In the genomic region with DNA sequence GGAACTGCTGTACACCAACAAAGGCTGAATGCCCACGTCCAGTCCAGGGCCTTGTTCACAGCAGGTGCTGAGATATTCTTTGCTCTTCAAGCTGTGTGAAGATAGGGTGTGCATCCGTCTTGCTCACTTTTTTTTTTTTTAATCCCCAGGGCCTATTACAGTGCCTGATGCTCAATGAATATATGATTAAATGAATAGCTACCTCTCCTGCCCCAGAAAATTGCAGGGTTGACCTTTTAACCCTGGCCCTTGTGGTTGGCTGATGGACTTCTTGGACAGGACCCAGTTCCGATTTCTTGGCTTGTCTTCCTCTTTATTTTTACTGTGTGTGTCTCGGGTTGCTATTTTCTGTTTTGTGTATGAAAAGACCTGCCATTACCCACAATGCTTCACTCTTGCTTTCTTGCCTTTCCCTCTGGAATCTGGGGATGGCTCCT, we compare ENCODE assay signal across 16 cellular contexts. TPM values are rescaled to one million over a fixed set of nuclear protein-coding genes. Genes with fewer than 3 reads are reported as not detected.
A peak's percentile ranks its signal among the peaks of the same experiment; 100 is the strongest.
DNase-seq lines count a peak whose midpoint lies in the region; TF ChIP-seq lines count a peak whose summit lies in the region.
"Had no signal": no experiment of that assay in that cellular context is flagged by ENCODE, and none has a peak within 500 bp of the region (broad histone marks: within the 10 kb centered on the region; RNA-seq: fewer than 3 reads in every experiment).

No MANE protein-coding gene starts in this region.

- H3K36me3 ChIP-seq in OCI-LY3 (replicated peaks; ENCODE audit: low read depth, low read length) (no peaks in the 10 kb centered on the region), skeletal muscle tissue (ENCODE audit: control insufficient read depth in 3 of 3, insufficient read depth in 3 of 3, low read length in 3 of 3) (peaks cover 0 to 5% (median 0%) of the 10 kb centered on the region in 3 donors), ovary (no peaks in the 10 kb centered on the region)
- H3K36me3 ChIP-seq: gastroesophageal sphincter, MG63, thyroid gland had no signal

- DNase-seq in NCI-H2107 treated with DMSO at 0.1 percent for 48 hours (lab: John Stamatoyannopoulos, UW; ENCODE audit: unreplicated experiment) (peak; percentile 28), NCI-H2107 (lab: John Stamatoyannopoulos, UW) (no peak), dorsolateral prefrontal cortex (no peak), ovary (no peak), dedifferentiated amniotic fluid mesenchymal stem cell (ENCODE audit: extremely low spot score) (no peak), NCI-H748 (lab: John Stamatoyannopoulos, UW; ENCODE audit: unreplicated experiment) (no peak)
- DNase-seq: activated CD4-positive, alpha-beta T cell treated with anti-CD3 and anti-CD28 coated beads, Interleukin-2, amount 10 ng/mL, durations not matched to agents 7 days and 5 days; COR-L47; effector memory CD8-positive, alpha-beta T cell; left colon; MG63; SW 1271; thyroid gland had no signal

- peak overlapping the region; percentile 18; the same call in 1 of the 2 replicates for H3K4me2 ChIP-seq in OCI-LY3 (ENCODE audit: low read length)

- TF ChIP-seq EP300 in ovary (IDR thresholded peaks at IDR 0.05) = no peak

- intact Hi-C loops in dorsolateral prefrontal cortex (cut with DNase I) (loop anchor here in 1 of 2 donors (5.0 kb wide), 1 partner anchor 200 kb away; no protein-coding TSS in a partner anchor), ovary (cut with DNase I) (no loop called here)

- peaks cover 8% of the 10 kb centered on the region; the same call in 1 of the 2 replicates for H4K20me1 ChIP-seq in OCI-LY3 (ENCODE audit: insufficient read depth, low read length)

- H3K4me1 ChIP-seq in OCI-LY3 (ENCODE audit: low read length) (peaks cover 16% of the 10 kb centered on the region), skeletal muscle tissue (ENCODE audit: control insufficient read depth in 3 of 3, insufficient read depth in 3 of 3, low read length in 3 of 3) (peaks cover 20 to 32% (median 26%) of the 10 kb centered on the region in 3 donors), ovary (ENCODE audit: insufficient read depth) (peaks cover 1% of the 10 kb centered on the region)

- H3K9me3 ChIP-seq in OCI-LY3 (ENCODE audit: insufficient read depth, low read length) (no peaks in the 10 kb centered on the region), skeletal muscle tissue (ENCODE audit: control insufficient read depth in 3 of 3, low read length in 3 of 3) (no peaks in the 10 kb centered on the region), ovary (no peaks in the 10 kb centered on the region)
- H3K9me3 ChIP-seq: gastroesophageal sphincter, MG63, thyroid gland had no signal

- TF ChIP-seq CTCF in OCI-LY3 (IDR thresholded peaks at IDR 0.05; ENCODE audit: low read depth, low read length) = no peak
- TF ChIP-seq CTCF in dorsolateral prefrontal cortex (IDR thresholded peaks at IDR 0.05 in 54 of 56, conservative IDR thresholded peaks at IDR 0.05 in 2 of 56; ENCODE audit: low read depth in 1 of 56, partially characterized antibody in 56 of 56) = no peak
- no peak for TF ChIP-seq CTCF in ovary (IDR thresholded peaks at IDR 0.05)

- H3K27me3 ChIP-seq in OCI-LY3 (ENCODE audit: low read depth, low read length) = no peaks in the 10 kb centered on the region
- H3K27me3 ChIP-seq in dorsolateral prefrontal cortex = no peaks in the 10 kb centered on the region
- H3K27me3 ChIP-seq in skeletal muscle tissue (ENCODE audit: control insufficient read depth in 3 of 3, insufficient read depth in 3 of 3, low read length in 3 of 3) = no peaks in the 10 kb centered on the region
- H3K27me3 ChIP-seq in ovary = no peaks in the 10 kb centered on the region
- H3K27me3 ChIP-seq: gastroesophageal sphincter, MG63, thyroid gland had no signal

- H3K9ac ChIP-seq in OCI-LY3 (ENCODE audit: low read length) (no peak overlapping the region), skeletal muscle tissue (ENCODE audit: low read depth in 1 of 3, low read length in 3 of 3) (peak overlapping the region in 2 of 3 donors; percentile 1 to 19)

- H3K4me3 ChIP-seq in OCI-LY3 (ENCODE audit: low read length) = no peak overlapping the region
- peak overlapping the region in 15 of 59 donors; percentile 1 to 95 (median 12) for H3K4me3 ChIP-seq in dorsolateral prefrontal cortex
- H3K4me3 ChIP-seq in skeletal muscle tissue (ENCODE audit: low read length in 3 of 3) = no peak overlapping the region
- no peak overlapping the region for H3K4me3 ChIP-seq in ovary
- H3K4me3 ChIP-seq: gastroesophageal sphincter, MG63, thyroid gland had no signal

- 0 out of 2 replicates have a peak overlapping the region, but pooled peaks have one; percentile 10 for H3K27ac ChIP-seq in OCI-LY3 (ENCODE audit: low read length)
- peak overlapping the region in 46 of 59 donors; percentile 5 to 99 (median 50) for H3K27ac ChIP-seq in dorsolateral prefrontal cortex
- H3K27ac ChIP-seq in skeletal muscle tissue (ENCODE audit: low read depth, low read length) = peak overlapping the region; percentile 99
- no peak overlapping the region for H3K27ac ChIP-seq in ovary
- H3K27ac ChIP-seq: gastroesophageal sphincter, thyroid gland had no signal

- no peak for TF ChIP-seq POLR2A in ovary (IDR thresholded peaks at IDR 0.05)

- 49 to 67% (median 56%) methylated on average over 4 of the region's 4 CpGs for WGBS in ovary, 3 donors

- peaks cover 13% of the 10 kb centered on the region for H3K79me2 ChIP-seq in OCI-LY3 (ENCODE audit: low read length)

- no peak overlapping the region; the same call in 1 of the 2 replicates for H2AFZ ChIP-seq in OCI-LY3 (ENCODE audit: low read depth, low read length)

RNA-seq across cellular contexts. Expression of gene FYTTD1, which starts 2.9 kb away (rescaled TPM):
- 10 to 100 TPM; 31.0 to 60.1 (median 47.7) TPM for total RNA-seq in dorsolateral prefrontal cortex
- 22.4 TPM for total RNA-seq in skeletal muscle tissue
- 10 to 100 TPM; 23.8 to 70.5 (median 58.0) TPM for total RNA-seq in ovary
- polyA plus RNA-seq in ovary = 10 to 100 TPM; 16.8 to 49.6 TPM

RNA-seq across cellular contexts. Expression of gene RUBCN, which starts 10.1 kb away (rescaled TPM):
- total RNA-seq in dorsolateral prefrontal cortex (100 to 1,000 TPM in 7 of 120 experiments, 10 to 100 TPM in 113; 53.9 to 114 (median 81.9) TPM), skeletal muscle tissue (3.7 TPM), ovary (10 to 100 TPM; 20.0 to 36.2 (median 27.5) TPM)
- 10 to 100 TPM in 1 of 2 donors, 1 to 10 TPM in 1; 9.5 to 11.4 TPM for polyA plus RNA-seq in ovary

RNA-seq across cellular contexts. Expression of gene LRCH3, which starts 44.2 kb away (rescaled TPM):
- total RNA-seq in dorsolateral prefrontal cortex = 10 to 100 TPM; 42.2 to 98.1 (median 64.6) TPM
- total RNA-seq in skeletal muscle tissue = 48.0 TPM
- 100 to 1,000 TPM in 2 of 7 donors, 10 to 100 TPM in 5; 44.4 to 192 (median 61.6) TPM for total RNA-seq in ovary
- polyA plus RNA-seq in ovary = 10 to 100 TPM; 20.9 to 69.6 TPM

Comparison
In these comparisons a context has a peak if more than half of its experiments do, and no peak if none do; other contexts are left out.
1. H3K27ac ChIP-seq: peak in OCI-LY3 (single experiment), dorsolateral prefrontal cortex (46 of 59) and skeletal muscle tissue (single experiment); none in ovary (0 of 2).